3 cellular contexts compared by ENCODE assay signal in the genomic region with DNA sequence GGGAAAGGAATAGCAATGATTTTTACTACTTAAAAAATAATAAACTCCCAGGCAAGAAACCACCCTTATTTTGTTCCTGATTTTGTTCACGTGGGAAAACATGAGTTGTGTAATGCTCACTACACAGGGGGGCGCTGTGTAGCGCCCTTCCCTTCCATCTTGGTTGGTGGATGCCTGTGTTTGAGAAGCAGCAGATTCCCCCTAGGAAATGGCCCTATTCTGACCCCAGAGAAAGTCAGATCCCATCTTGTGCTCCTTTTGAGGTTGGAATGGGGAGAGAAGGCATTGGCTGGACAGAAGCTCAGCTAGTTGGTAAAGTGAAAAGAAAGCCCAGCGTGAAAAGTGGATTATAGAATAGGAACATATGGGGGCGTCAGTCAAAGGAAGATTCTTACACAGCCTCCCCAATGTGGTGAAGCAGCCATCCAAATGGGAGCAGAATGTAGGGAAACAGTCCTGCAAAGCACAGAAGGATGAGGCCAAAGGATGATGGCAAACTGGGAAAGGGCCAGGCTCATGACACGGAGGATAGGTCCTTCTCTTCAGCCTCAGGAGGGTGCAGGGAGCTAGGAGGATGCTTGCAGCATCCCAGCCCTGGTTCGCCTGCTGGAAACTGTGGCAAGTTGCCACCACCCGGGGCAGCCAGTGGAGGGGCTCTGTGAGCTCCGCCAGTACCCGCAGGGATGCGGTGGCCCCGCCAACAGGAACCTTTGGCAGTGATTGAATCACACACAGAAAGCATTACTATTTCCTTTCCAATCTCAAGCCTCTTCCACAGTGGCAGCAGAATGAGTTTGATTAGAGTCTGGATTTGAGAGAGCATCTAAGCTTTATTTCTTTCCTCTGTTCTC.
TF ChIP-seq lines count a peak whose summit lies in the region.

No MANE protein-coding gene starts in this region.

TF ChIP-seq in SK-N-SH, 30 proteins besides CTCF, POLR2A, EP300 and RAD21:
- TF ChIP-seq, protein P1, sequence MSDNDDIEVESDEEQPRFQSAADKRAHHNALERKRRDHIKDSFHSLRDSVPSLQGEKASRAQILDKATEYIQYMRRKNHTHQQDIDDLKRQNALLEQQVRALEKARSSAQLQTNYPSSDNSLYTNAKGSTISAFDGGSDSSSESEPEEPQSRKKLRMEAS (IDR thresholded peaks at IDR 0.05; ENCODE audit: low read depth), result no peak
- TF ChIP-seq FOSL2 (IDR thresholded peaks at IDR 0.05; ENCODE audit: borderline replicate concordance, low read depth), result no peak
- TF ChIP-seq SIN3A (IDR thresholded peaks at IDR 0.05; ENCODE audit: borderline replicate concordance, low read depth, low read length), result no peak
- TF ChIP-seq, protein P2, sequence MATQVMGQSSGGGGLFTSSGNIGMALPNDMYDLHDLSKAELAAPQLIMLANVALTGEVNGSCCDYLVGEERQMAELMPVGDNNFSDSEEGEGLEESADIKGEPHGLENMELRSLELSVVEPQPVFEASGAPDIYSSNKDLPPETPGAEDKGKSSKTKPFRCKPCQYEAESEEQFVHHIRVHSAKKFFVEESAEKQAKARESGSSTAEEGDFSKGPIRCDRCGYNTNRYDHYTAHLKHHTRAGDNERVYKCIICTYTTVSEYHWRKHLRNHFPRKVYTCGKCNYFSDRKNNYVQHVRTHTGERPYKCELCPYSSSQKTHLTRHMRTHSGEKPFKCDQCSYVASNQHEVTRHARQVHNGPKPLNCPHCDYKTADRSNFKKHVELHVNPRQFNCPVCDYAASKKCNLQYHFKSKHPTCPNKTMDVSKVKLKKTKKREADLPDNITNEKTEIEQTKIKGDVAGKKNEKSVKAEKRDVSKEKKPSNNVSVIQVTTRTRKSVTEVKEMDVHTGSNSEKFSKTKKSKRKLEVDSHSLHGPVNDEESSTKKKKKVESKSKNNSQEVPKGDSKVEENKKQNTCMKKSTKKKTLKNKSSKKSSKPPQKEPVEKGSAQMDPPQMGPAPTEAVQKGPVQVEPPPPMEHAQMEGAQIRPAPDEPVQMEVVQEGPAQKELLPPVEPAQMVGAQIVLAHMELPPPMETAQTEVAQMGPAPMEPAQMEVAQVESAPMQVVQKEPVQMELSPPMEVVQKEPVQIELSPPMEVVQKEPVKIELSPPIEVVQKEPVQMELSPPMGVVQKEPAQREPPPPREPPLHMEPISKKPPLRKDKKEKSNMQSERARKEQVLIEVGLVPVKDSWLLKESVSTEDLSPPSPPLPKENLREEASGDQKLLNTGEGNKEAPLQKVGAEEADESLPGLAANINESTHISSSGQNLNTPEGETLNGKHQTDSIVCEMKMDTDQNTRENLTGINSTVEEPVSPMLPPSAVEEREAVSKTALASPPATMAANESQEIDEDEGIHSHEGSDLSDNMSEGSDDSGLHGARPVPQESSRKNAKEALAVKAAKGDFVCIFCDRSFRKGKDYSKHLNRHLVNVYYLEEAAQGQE (IDR thresholded peaks at IDR 0.05; ENCODE audit: low read depth, low read length), result no peak
- TF ChIP-seq YY1 (IDR thresholded peaks at IDR 0.05; ENCODE audit: low read depth), result no peak
- no peak for TF ChIP-seq MEF2A (IDR thresholded peaks at IDR 0.05; ENCODE audit: borderline replicate concordance, low read depth)
- TF ChIP-seq, protein P3, sequence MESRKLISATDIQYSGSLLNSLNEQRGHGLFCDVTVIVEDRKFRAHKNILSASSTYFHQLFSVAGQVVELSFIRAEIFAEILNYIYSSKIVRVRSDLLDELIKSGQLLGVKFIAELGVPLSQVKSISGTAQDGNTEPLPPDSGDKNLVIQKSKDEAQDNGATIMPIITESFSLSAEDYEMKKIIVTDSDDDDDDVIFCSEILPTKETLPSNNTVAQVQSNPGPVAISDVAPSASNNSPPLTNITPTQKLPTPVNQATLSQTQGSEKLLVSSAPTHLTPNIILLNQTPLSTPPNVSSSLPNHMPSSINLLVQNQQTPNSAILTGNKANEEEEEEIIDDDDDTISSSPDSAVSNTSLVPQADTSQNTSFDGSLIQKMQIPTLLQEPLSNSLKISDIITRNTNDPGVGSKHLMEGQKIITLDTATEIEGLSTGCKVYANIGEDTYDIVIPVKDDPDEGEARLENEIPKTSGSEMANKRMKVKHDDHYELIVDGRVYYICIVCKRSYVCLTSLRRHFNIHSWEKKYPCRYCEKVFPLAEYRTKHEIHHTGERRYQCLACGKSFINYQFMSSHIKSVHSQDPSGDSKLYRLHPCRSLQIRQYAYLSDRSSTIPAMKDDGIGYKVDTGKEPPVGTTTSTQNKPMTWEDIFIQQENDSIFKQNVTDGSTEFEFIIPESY (IDR thresholded peaks at IDR 0.05; ENCODE audit: borderline replicate concordance, low read depth), result no peak
- TF ChIP-seq NFIC (IDR thresholded peaks at IDR 0.05; ENCODE audit: borderline replicate concordance), result no peak
- no peak for TF ChIP-seq RXRA (IDR thresholded peaks at IDR 0.05; ENCODE audit: borderline replicate concordance, low read depth)
- no peak for TF ChIP-seq GABPA (IDR thresholded peaks at IDR 0.05; ENCODE audit: low read depth)
- TF ChIP-seq TCF12 (IDR thresholded peaks at IDR 0.05), result no peak
- no peak for TF ChIP-seq FOXM1 (IDR thresholded peaks at IDR 0.05; ENCODE audit: low read depth)
- TF ChIP-seq NRF1 (IDR thresholded peaks at IDR 0.05; ENCODE audit: low read depth, low read length), result no peak

TF ChIP-seq in SK-N-SH treated with all-trans-retinoic acid at 6 μM for 48 hours, 23 proteins besides CTCF, POLR2A, EP300 and RAD21:
- no peak for TF ChIP-seq TCF4 (CRISPR knock-in tag; IDR thresholded peaks at IDR 0.05; ENCODE audit: borderline replicate concordance)
- TF ChIP-seq, protein P4, sequence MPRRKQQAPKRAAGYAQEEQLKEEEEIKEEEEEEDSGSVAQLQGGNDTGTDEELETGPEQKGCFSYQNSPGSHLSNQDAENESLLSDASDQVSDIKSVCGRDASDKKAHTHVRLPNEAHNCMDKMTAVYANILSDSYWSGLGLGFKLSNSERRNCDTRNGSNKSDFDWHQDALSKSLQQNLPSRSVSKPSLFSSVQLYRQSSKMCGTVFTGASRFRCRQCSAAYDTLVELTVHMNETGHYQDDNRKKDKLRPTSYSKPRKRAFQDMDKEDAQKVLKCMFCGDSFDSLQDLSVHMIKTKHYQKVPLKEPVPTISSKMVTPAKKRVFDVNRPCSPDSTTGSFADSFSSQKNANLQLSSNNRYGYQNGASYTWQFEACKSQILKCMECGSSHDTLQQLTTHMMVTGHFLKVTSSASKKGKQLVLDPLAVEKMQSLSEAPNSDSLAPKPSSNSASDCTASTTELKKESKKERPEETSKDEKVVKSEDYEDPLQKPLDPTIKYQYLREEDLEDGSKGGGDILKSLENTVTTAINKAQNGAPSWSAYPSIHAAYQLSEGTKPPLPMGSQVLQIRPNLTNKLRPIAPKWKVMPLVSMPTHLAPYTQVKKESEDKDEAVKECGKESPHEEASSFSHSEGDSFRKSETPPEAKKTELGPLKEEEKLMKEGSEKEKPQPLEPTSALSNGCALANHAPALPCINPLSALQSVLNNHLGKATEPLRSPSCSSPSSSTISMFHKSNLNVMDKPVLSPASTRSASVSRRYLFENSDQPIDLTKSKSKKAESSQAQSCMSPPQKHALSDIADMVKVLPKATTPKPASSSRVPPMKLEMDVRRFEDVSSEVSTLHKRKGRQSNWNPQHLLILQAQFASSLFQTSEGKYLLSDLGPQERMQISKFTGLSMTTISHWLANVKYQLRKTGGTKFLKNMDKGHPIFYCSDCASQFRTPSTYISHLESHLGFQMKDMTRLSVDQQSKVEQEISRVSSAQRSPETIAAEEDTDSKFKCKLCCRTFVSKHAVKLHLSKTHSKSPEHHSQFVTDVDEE (CRISPR knock-in tag; IDR thresholded peaks at IDR 0.05), result no peak
- no peak for TF ChIP-seq ZNF8 (CRISPR knock-in tag; IDR thresholded peaks at IDR 0.05)
- no peak for TF ChIP-seq SNAI2 (CRISPR knock-in tag; IDR thresholded peaks at IDR 0.05)
- TF ChIP-seq, protein P5, sequence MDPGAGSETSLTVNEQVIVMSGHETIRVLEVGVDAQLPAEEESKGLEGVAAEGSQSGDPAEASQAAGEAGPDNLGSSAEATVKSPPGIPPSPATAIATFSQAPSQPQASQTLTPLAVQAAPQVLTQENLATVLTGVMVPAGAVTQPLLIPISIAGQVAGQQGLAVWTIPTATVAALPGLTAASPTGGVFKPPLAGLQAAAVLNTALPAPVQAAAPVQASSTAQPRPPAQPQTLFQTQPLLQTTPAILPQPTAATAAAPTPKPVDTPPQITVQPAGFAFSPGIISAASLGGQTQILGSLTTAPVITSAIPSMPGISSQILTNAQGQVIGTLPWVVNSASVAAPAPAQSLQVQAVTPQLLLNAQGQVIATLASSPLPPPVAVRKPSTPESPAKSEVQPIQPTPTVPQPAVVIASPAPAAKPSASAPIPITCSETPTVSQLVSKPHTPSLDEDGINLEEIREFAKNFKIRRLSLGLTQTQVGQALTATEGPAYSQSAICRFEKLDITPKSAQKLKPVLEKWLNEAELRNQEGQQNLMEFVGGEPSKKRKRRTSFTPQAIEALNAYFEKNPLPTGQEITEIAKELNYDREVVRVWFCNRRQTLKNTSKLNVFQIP (CRISPR knock-in tag; IDR thresholded peaks at IDR 0.05; ENCODE audit: borderline replicate concordance, low read depth), result no peak
- no peak for TF ChIP-seq PPARA (CRISPR knock-in tag; IDR thresholded peaks at IDR 0.05; ENCODE audit: borderline replicate concordance)

TF ChIP-seq in H1, 55 proteins besides CTCF, POLR2A, EP300 and RAD21:
- TF ChIP-seq BRCA1 (IDR thresholded peaks at IDR 0.05; ENCODE audit: low read depth, low read length) (no peak), YY1 (IDR thresholded peaks at IDR 0.05; ENCODE audit: low read depth, low read length) (peak; percentile 82)
TF ChIP-seq in H1: peak in this region for 1.
